Comparison of ENCODE assay signal across 1 cellular context in genomic region chr16:78122774-78123315, GRCh38.
TF ChIP-seq lines count a peak whose summit lies in the region.

No MANE protein-coding gene starts in this region.

TF ChIP-seq in HCT116, 20 proteins besides CTCF, POLR2A, EP300 and RAD21 (continued from another document):
- TF ChIP-seq, protein P1, sequence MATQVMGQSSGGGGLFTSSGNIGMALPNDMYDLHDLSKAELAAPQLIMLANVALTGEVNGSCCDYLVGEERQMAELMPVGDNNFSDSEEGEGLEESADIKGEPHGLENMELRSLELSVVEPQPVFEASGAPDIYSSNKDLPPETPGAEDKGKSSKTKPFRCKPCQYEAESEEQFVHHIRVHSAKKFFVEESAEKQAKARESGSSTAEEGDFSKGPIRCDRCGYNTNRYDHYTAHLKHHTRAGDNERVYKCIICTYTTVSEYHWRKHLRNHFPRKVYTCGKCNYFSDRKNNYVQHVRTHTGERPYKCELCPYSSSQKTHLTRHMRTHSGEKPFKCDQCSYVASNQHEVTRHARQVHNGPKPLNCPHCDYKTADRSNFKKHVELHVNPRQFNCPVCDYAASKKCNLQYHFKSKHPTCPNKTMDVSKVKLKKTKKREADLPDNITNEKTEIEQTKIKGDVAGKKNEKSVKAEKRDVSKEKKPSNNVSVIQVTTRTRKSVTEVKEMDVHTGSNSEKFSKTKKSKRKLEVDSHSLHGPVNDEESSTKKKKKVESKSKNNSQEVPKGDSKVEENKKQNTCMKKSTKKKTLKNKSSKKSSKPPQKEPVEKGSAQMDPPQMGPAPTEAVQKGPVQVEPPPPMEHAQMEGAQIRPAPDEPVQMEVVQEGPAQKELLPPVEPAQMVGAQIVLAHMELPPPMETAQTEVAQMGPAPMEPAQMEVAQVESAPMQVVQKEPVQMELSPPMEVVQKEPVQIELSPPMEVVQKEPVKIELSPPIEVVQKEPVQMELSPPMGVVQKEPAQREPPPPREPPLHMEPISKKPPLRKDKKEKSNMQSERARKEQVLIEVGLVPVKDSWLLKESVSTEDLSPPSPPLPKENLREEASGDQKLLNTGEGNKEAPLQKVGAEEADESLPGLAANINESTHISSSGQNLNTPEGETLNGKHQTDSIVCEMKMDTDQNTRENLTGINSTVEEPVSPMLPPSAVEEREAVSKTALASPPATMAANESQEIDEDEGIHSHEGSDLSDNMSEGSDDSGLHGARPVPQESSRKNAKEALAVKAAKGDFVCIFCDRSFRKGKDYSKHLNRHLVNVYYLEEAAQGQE (IDR thresholded peaks at IDR 0.05; ENCODE audit: low read depth), result no peak
- TF ChIP-seq EZH2 (IDR thresholded peaks at IDR 0.05), result no peak
